Comparison of ENCODE assay signal across 27 cellular contexts in genomic region chr13:105541565-105541964, GRCh38.
"Had no signal": no experiment of that assay in that cellular context is flagged by ENCODE, and none has a peak within 500 bp of the region (broad histone marks: within the 10 kb centered on the region; RNA-seq: fewer than 3 reads in every experiment).

No MANE protein-coding gene starts in this region.

- DNase-seq: kidney glomerular epithelial cell; left cardiac atrium; left lung; lower lobe of right lung; mesenchymal stem cell; naive B cell; natural killer cell; nephron progenitor cell; occipital lobe; psoas muscle; right lobe of liver; stimulated activated CD4-positive, alpha-beta T cell treated with anti-CD3 and anti-CD28 coated beads, Interleukin-1b, Interleukin-23, amount 100 ng/mL, for 48 hours; stimulated activated CD4-positive, alpha-beta T cell treated with anti-CD3 and anti-CD28 coated beads, Interleukin-2, amount 100 ng/mL, for 48 hours; stimulated activated CD4-positive, alpha-beta T cell treated with anti-CD3 and anti-CD28 coated beads, Interleukin-4, amount 100 ng/mL, for 4 hours; stimulated activated CD8-positive, alpha-beta memory T cell treated with anti-CD3 and anti-CD28 coated beads, Interleukin-4, amount 100 ng/mL, for 48 hours; stimulated activated naive CD4-positive, alpha-beta T cell treated with Interleukin-2 at 50 U/mL for 16 hours; stimulated activated naive CD8-positive, alpha-beta T cell treated with anti-CD3 and anti-CD28 coated beads, Interleukin-15, amount 100 ng/mL, for 72 hours; substantia nigra; uterus had no signal

- H2AFZ ChIP-seq: neural progenitor cell, parathyroid adenoma had no signal

- H3K9me3 ChIP-seq: left lung, lower lobe of right lung, neutrophil, psoas muscle, right atrium auricular region, right lobe of liver, tibial nerve, uterus had no signal

- H3K36me3 ChIP-seq: left lung, lower lobe of right lung, neural progenitor cell, neutrophil, right atrium auricular region, right lobe of liver, tibial nerve, uterus had no signal

- H3K79me2 ChIP-seq: parathyroid adenoma had no signal

- H3K4me3 ChIP-seq: left lung, lower lobe of right lung, neural progenitor cell, psoas muscle, right atrium auricular region, right lobe of liver, smooth muscle cell, tibial nerve, uterus had no signal

- H3K4me2 ChIP-seq: neural progenitor cell, smooth muscle cell had no signal

- H3K9ac ChIP-seq: neural progenitor cell, parathyroid adenoma had no signal

- ATAC-seq: left cardiac atrium; left lung; lower lobe of right lung; natural killer cell; psoas muscle; right lobe of liver; stimulated activated memory B cell treated with anti-CD40 and anti-IgM and Interleukin-4, amounts not matched to agents 10 μg/mL and 1 μg/mL and 100 μg/mL, for 72 hours; stimulated activated naive CD8-positive, alpha-beta T cell treated with anti-CD3 and anti-CD28 coated beads, Interleukin-15, amount 100 ng/mL, for 72 hours had no signal

- FAIRE-seq: keratinocyte had no signal

- H3K27me3 ChIP-seq: left lung, neural progenitor cell, neutrophil, right atrium auricular region, right lobe of liver, tibial nerve, uterus had no signal

- H3K27ac ChIP-seq: left lung, lower lobe of right lung, neural progenitor cell, neutrophil, parathyroid adenoma, psoas muscle, right atrium auricular region, right lobe of liver, tibial nerve, uterus had no signal

- H3K4me1 ChIP-seq: left lung, lower lobe of right lung, neural progenitor cell, parathyroid adenoma, psoas muscle, right atrium auricular region, right lobe of liver, tibial nerve, uterus had no signal
